In genomic region chr3:137105277-137105977, GRCh38 we compare ENCODE assay signal across 9 cellular contexts.
A peak's percentile ranks its signal among the peaks of the same experiment; 100 is the strongest.
DNase-seq lines count a peak whose midpoint lies in the region; ATAC-seq, FAIRE-seq and TF ChIP-seq lines count a peak whose summit lies in the region.
"Had no signal": no experiment of that assay in that cellular context is flagged by ENCODE, and none has a peak within 500 bp of the region (broad histone marks: within the 10 kb centered on the region; RNA-seq: fewer than 3 reads in every experiment).

No MANE protein-coding gene starts in this region.

- ATAC-seq in GM18511 (IDR thresholded peaks at IDR 0.05; ENCODE audit: unreplicated experiment) (peak; percentile 71), HepG2 (peak; percentile 65; the same call in 2 of the 3 replicates)

- TF ChIP-seq CTCF in colonic mucosa (IDR thresholded peaks at IDR 0.05) (peak; percentile 52), HepG2 (CRISPR knock-in tag; IDR thresholded peaks at IDR 0.05) (peak; percentile 69)

- H3K4me1 ChIP-seq in BLaER1 (no peaks in the 10 kb centered on the region), colonic mucosa (no peaks in the 10 kb centered on the region), HepG2 (ENCODE audit: insufficient read depth, low read length) (no peaks in the 10 kb centered on the region)
- H3K4me1 ChIP-seq: SJSA1 had no signal

- POLR2A ChIA-PET in HepG2 (lab: Yijun Ruan, JAX) = no interaction called here

- no peaks in the 10 kb centered on the region for H4K20me1 ChIP-seq in BLaER1
- no peaks in the 10 kb centered on the region for H4K20me1 ChIP-seq in HepG2 (ENCODE audit: insufficient read depth, low read length)

- H3K79me2 ChIP-seq in HepG2 (ENCODE audit: insufficient read depth, low read length) = no peaks in the 10 kb centered on the region

- no peak overlapping the region for H3K27ac ChIP-seq in BLaER1
- H3K27ac ChIP-seq in colonic mucosa = no peak overlapping the region
- H3K27ac ChIP-seq in HepG2 (ENCODE audit: extremely low read length, insufficient read depth, low read length) = no peak overlapping the region
- H3K27ac ChIP-seq: SJSA1 had no signal

- CTCF ChIA-PET in HepG2 (lab: Yijun Ruan, JAX; ENCODE audit: low intra/inter-chr PET ratio, low total read pairs) = interaction anchor here (1.3 to 2.0 kb wide), 3 partner anchors 588 to 866 kb away, joined by 5 to 9 read pairs (median 7); no protein-coding TSS in a partner anchor

- intact Hi-C loops in colonic mucosa (cut with DNase I) (loop anchor here (5.0 to 10.0 kb wide), 3 partner anchors 842 to 949 kb away; no protein-coding TSS in a partner anchor), HepG2 (cut with micrococcal nuclease; ENCODE audit: unreplicated experiment) (loop anchor here (1.0 kb wide), 2 partner anchors 841 to 866 kb away; no protein-coding TSS in a partner anchor)

- H3K27me3 ChIP-seq in BLaER1 = no peaks in the 10 kb centered on the region
- no peaks in the 10 kb centered on the region for H3K27me3 ChIP-seq in colonic mucosa
- no peaks in the 10 kb centered on the region for H3K27me3 ChIP-seq in HepG2 (ENCODE audit: control insufficient read depth in 1 of 2, insufficient read depth in 2 of 2, low read length in 2 of 2)

- H3K9ac ChIP-seq in BLaER1 (no peak overlapping the region), colonic mucosa (ENCODE audit: low read depth in 2 of 2, low read length in 2 of 2) (no peak overlapping the region), HepG2 (ENCODE audit: insufficient read depth, low read depth, low read length) (no peak overlapping the region)

- FAIRE-seq in HepG2 (lab: Jason Lieb, UNC) (peak; percentile 81), urothelium cell line (lab: Jason Lieb, UNC) (no peak)

- H3K36me3 ChIP-seq in BLaER1 (no peaks in the 10 kb centered on the region), colonic mucosa (no peaks in the 10 kb centered on the region), HepG2 (replicated peaks in 1 of 2; ENCODE audit: control insufficient read depth in 1 of 2, insufficient read depth in 2 of 2, low read length in 2 of 2) (no peaks in the 10 kb centered on the region)
- H3K36me3 ChIP-seq: SJSA1 had no signal

- H3K4me3 ChIP-seq in BLaER1 (no peak overlapping the region), colonic mucosa (no peak overlapping the region), HepG2 (replicated peaks in 1 of 3; ENCODE audit: insufficient read depth in 1 of 3, low read depth in 2 of 3, low read length in 3 of 3) (no peak overlapping the region)
- H3K4me3 ChIP-seq: SJSA1 had no signal

- TF ChIP-seq POLR2A in HepG2 (IDR thresholded peaks at IDR 0.05; ENCODE audit: insufficient read depth in 1 of 2, low read depth in 2 of 2, low read length in 2 of 2) = no peak

- no peak overlapping the region for H2AFZ ChIP-seq in HepG2 (ENCODE audit: low read length)

- TF ChIP-seq EP300 in HepG2 (IDR thresholded peaks at IDR 0.05; ENCODE audit: low read depth in 2 of 2, low read length in 2 of 2) (no peak), HepG2 (CRISPR knock-in tag; IDR thresholded peaks at IDR 0.05; ENCODE audit: borderline replicate concordance) (no peak)

- H3K9me3 ChIP-seq in BLaER1 (no peaks in the 10 kb centered on the region), colonic mucosa (no peaks in the 10 kb centered on the region), HepG2 (ENCODE audit: low read length) (no peaks in the 10 kb centered on the region)
- H3K9me3 ChIP-seq: SJSA1 had no signal

- DNase-seq in LHCN-M2 (ENCODE audit: low read depth) = peak; percentile 60
- DNase-seq in OCI-M1 (lab: John Stamatoyannopoulos, UW) = peak; percentile 90
- DNase-seq in colonic mucosa = no peak
- peak; percentile 41 for DNase-seq in HepG2 (ENCODE audit: low spot score)
- DNase-seq in urothelium cell line (ENCODE audit: low spot score) = peak; percentile 44
- DNase-seq in activated CD8-positive, alpha-beta memory T cell treated with anti-CD3 and anti-CD28 coated beads, Interleukin-2, amount 50 U/mL, for 48 hours = no peak

- H3K4me2 ChIP-seq in BLaER1 (peak overlapping the region; percentile 46; the same call in 1 of the 2 replicates), HepG2 (ENCODE audit: low read depth, low read length) (no peak overlapping the region)

- in situ Hi-C loops in HepG2 (cut with HindIII; ENCODE audit: extremely low pct_ligation_motif_present, low pct_unique_long_range_greater_than_20kb) = loop anchor here (10.0 kb wide), 3 partner anchors 589 to 869 kb away; no protein-coding TSS in a partner anchor

- BruUV-seq in HepG2 (replicated peaks; lab: Mats Ljungman, UMichigan) = no TSS peak

- under 1% methylated on average over 10 of the region's 10 CpGs for WGBS in HepG2 (ENCODE audit: low lambda C conversion rate)

- TF ChIP-seq RAD21 in HepG2 (CRISPR knock-in tag; IDR thresholded peaks at IDR 0.05) = peak; percentile 33; the same call in 1 of the 2 replicates

TF ChIP-seq in HepG2, 621 proteins besides CTCF, POLR2A, EP300 and RAD21:
- TF ChIP-seq MTF1 (CRISPR knock-in tag; IDR thresholded peaks at IDR 0.05) (no peak), MYC (CRISPR knock-in tag; IDR thresholded peaks at IDR 0.05; ENCODE audit: borderline replicate concordance) (no peak), SMC3 (IDR thresholded peaks at IDR 0.05; ENCODE audit: low read length) (peak; percentile 52), STAG1 (CRISPR knock-in tag; IDR thresholded peaks at IDR 0.05) (peak; percentile 76), ZIK1 (CRISPR knock-in tag; IDR thresholded peaks at IDR 0.05; ENCODE audit: borderline replicate concordance, low read depth) (no peak)
- TF ChIP-seq, protein P1, sequence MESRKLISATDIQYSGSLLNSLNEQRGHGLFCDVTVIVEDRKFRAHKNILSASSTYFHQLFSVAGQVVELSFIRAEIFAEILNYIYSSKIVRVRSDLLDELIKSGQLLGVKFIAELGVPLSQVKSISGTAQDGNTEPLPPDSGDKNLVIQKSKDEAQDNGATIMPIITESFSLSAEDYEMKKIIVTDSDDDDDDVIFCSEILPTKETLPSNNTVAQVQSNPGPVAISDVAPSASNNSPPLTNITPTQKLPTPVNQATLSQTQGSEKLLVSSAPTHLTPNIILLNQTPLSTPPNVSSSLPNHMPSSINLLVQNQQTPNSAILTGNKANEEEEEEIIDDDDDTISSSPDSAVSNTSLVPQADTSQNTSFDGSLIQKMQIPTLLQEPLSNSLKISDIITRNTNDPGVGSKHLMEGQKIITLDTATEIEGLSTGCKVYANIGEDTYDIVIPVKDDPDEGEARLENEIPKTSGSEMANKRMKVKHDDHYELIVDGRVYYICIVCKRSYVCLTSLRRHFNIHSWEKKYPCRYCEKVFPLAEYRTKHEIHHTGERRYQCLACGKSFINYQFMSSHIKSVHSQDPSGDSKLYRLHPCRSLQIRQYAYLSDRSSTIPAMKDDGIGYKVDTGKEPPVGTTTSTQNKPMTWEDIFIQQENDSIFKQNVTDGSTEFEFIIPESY (CRISPR knock-in tag; IDR thresholded peaks at IDR 0.05) = no peak

Comparison
In these comparisons a context has a peak if more than half of its experiments do, and no peak if none do; other contexts are left out.
1. DNase-seq: peak in LHCN-M2 (single experiment), OCI-M1 (single experiment), HepG2 (single experiment) and urothelium cell line (single experiment); none in colonic mucosa (single experiment) and activated CD8-positive, alpha-beta memory T cell treated with anti-CD3 and anti-CD28 coated beads, Interleukin-2, amount 50 U/mL, for 48 hours (single experiment).